ENCODE assay signal across 24 cellular contexts in the genomic region with DNA sequence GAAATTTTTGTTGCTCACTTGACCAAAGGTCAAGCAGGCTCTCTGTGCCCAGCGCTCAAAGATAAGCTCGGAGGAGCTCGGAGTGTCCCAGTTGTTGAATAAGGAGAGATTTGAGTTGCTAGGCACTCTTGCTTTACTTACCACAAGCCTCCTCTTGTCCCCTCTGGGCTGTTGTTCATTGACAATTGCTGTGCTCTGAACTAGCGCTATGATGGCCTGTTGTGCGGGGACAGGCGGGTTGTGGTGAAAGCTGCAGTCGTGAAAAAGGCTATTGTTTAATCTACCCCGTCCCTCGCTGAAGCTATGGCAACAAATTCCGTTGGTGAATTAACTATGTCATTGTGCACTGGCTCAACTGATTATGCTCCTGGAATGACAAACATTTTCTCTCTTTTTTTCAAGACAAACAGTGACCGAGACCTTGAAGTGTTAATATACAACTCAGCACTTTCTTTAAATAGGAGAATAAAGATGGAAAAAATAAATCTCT. TPM values are rescaled to one million over a fixed set of nuclear protein-coding genes. Genes with fewer than 3 reads are reported as not detected.
DNase-seq lines count a peak whose midpoint lies in the region; ATAC-seq and TF ChIP-seq lines count a peak whose summit lies in the region.
"Had no signal": no experiment of that assay in that cellular context is flagged by ENCODE, and none has a peak within 500 bp of the region (broad histone marks: within the 10 kb centered on the region; RNA-seq: fewer than 3 reads in every experiment).

No MANE protein-coding gene starts in this region.

- H2AFZ ChIP-seq in neural progenitor cell (replicated peaks), result no peak overlapping the region

- H3K4me1 ChIP-seq in neural progenitor cell (peaks cover 25% of the 10 kb centered on the region), upper lobe of right lung (no peaks in the 10 kb centered on the region), sigmoid colon (no peaks in the 10 kb centered on the region)
- H3K4me1 ChIP-seq: ascending aorta, left ventricle myocardium inferior had no signal

- H3K27ac Mint-ChIP-seq in neural progenitor cell, result peak overlapping the region; percentile 94
- H3K27ac Mint-ChIP-seq: activated CD8-positive, alpha-beta T cell treated with anti-CD3 and anti-CD28 coated beads, Interleukin-2, amount 10 ng/mL, durations not matched to agents 7 days and 5 days; activated T-helper 17 cell treated with anti-CD3 and anti-CD28 coated beads, Interleukin-2, amount 50 U/mL, for 72 hours; CD4-positive, CD25-positive, alpha-beta regulatory T cell; dendritic cell treated with granulocyte-macrophage colony-stimulating factor and Interleukin-4, amounts not matched to agents 40 ng/mL and 50 ng/mL, for 4 days; naive B cell had no signal

- H3K27me3 ChIP-seq in neural progenitor cell (no peaks in the 10 kb centered on the region), upper lobe of right lung (no peaks in the 10 kb centered on the region), sigmoid colon (no peaks in the 10 kb centered on the region)
- H3K27me3 ChIP-seq: ascending aorta had no signal

- H3K4me3 Mint-ChIP-seq in neural progenitor cell, result peak overlapping the region; percentile 50
- H3K4me3 Mint-ChIP-seq: activated CD8-positive, alpha-beta T cell treated with anti-CD3 and anti-CD28 coated beads, Interleukin-2, amount 10 ng/mL, durations not matched to agents 7 days and 5 days; activated T-helper 17 cell treated with anti-CD3 and anti-CD28 coated beads, Interleukin-2, amount 50 U/mL, for 72 hours; CD4-positive, CD25-positive, alpha-beta regulatory T cell; dendritic cell treated with granulocyte-macrophage colony-stimulating factor and Interleukin-4, amounts not matched to agents 40 ng/mL and 50 ng/mL, for 4 days; naive B cell had no signal

- no peak for TF ChIP-seq EP300 in sigmoid colon (IDR thresholded peaks at IDR 0.05)

- no peaks in the 10 kb centered on the region for H3K79me2 ChIP-seq in neural progenitor cell (ENCODE audit: low read depth)

- no peak overlapping the region for H3K9ac ChIP-seq in neural progenitor cell

- peaks cover 2% of the 10 kb centered on the region for H3K27me3 Mint-ChIP-seq in neural progenitor cell (ENCODE audit: insufficient read depth, low read depth)
- H3K27me3 Mint-ChIP-seq: dendritic cell treated with granulocyte-macrophage colony-stimulating factor and Interleukin-4, amounts not matched to agents 40 ng/mL and 50 ng/mL, for 4 days had no signal

- ATAC-seq in upper lobe of right lung, result peak; percentile 62
- ATAC-seq: activated CD8-positive, alpha-beta T cell treated with anti-CD3 and anti-CD28 coated beads, Interleukin-2, amount 10 ng/mL, durations not matched to agents 7 days and 5 days; activated T-helper 17 cell treated with anti-CD3 and anti-CD28 coated beads, Interleukin-2, amount 50 U/mL, for 72 hours; Panc1 had no signal

- H3K9me3 Mint-ChIP-seq in neural progenitor cell, result no peaks in the 10 kb centered on the region
- H3K9me3 Mint-ChIP-seq: activated T-helper 17 cell treated with anti-CD3 and anti-CD28 coated beads, Interleukin-2, amount 50 U/mL, for 72 hours; dendritic cell treated with granulocyte-macrophage colony-stimulating factor and Interleukin-4, amounts not matched to agents 40 ng/mL and 50 ng/mL, for 4 days had no signal

- intact Hi-C loops in upper lobe of right lung (cut with DNase I), result no loop called here
- intact Hi-C loops in sigmoid colon (cut with DNase I), result no loop called here

- peaks cover 2% of the 10 kb centered on the region for H3K36me3 Mint-ChIP-seq in neural progenitor cell
- H3K36me3 Mint-ChIP-seq: CD4-positive, CD25-positive, alpha-beta regulatory T cell; naive B cell had no signal

- no peaks in the 10 kb centered on the region for H3K9me3 ChIP-seq in neural progenitor cell (ENCODE audit: low read depth)
- no peaks in the 10 kb centered on the region for H3K9me3 ChIP-seq in upper lobe of right lung
- H3K9me3 ChIP-seq in sigmoid colon, result no peaks in the 10 kb centered on the region
- H3K9me3 ChIP-seq: ascending aorta, left ventricle myocardium inferior, thoracic aorta had no signal

- peak; percentile 4 for DNase-seq in NCI-H748 (lab: John Stamatoyannopoulos, UW; ENCODE audit: unreplicated experiment)
- DNase-seq in NCI-H748 treated with DMSO at 0.1 percent for 48 hours (lab: John Stamatoyannopoulos, UW), result no peak
- DNase-seq in foreskin melanocyte, result peak; percentile 61
- DNase-seq in neural progenitor cell (ENCODE audit: low spot score), result peak; percentile 85
- no peak for DNase-seq in upper lobe of right lung
- DNase-seq in sigmoid colon, result no peak
- no peak for DNase-seq in hepatic stellate cell (ENCODE audit: low spot score)
- no peak for DNase-seq in HK-2 (ENCODE audit: unreplicated experiment)
- DNase-seq: activated CD8-positive, alpha-beta T cell treated with anti-CD3 and anti-CD28 coated beads, Interleukin-2, amount 10 ng/mL, durations not matched to agents 7 days and 5 days; CD4-positive, CD25-positive, alpha-beta regulatory T cell; EL; left ventricle myocardium inferior; naive B cell; NCI-H1930; NCI-H526 treated with DMSO at 0.1 percent for 48 hours; stimulated activated CD4-positive, alpha-beta T cell treated with anti-CD3 and anti-CD28 coated beads, Interleukin-2, amount 100 ng/mL, for 24 hours; SW 1271 had no signal

- H3K36me3 ChIP-seq in neural progenitor cell (no peaks in the 10 kb centered on the region), upper lobe of right lung (no peaks in the 10 kb centered on the region), sigmoid colon (no peaks in the 10 kb centered on the region)
- H3K36me3 ChIP-seq: ascending aorta, left ventricle myocardium inferior, thoracic aorta had no signal

- no peak for TF ChIP-seq CTCF in neural progenitor cell (IDR thresholded peaks at IDR 0.05)
- no peak for TF ChIP-seq CTCF in upper lobe of right lung (IDR thresholded peaks at IDR 0.05)
- no peak for TF ChIP-seq CTCF in sigmoid colon (IDR thresholded peaks at IDR 0.05)

- peaks cover 34% of the 10 kb centered on the region for H3K4me1 Mint-ChIP-seq in neural progenitor cell
- H3K4me1 Mint-ChIP-seq: activated T-helper 17 cell treated with anti-CD3 and anti-CD28 coated beads, Interleukin-2, amount 50 U/mL, for 72 hours; CD4-positive, CD25-positive, alpha-beta regulatory T cell; naive B cell had no signal

- no peak for TF ChIP-seq POLR2A in sigmoid colon (IDR thresholded peaks at IDR 0.05)

- H3K27ac ChIP-seq in neural progenitor cell, result peak overlapping the region; percentile 74
- no peak overlapping the region for H3K27ac ChIP-seq in upper lobe of right lung
- H3K27ac ChIP-seq in sigmoid colon, result no peak overlapping the region
- H3K27ac ChIP-seq: ascending aorta, left ventricle myocardium inferior, thoracic aorta had no signal

- peaks cover 31% of the 10 kb centered on the region for H3F3A ChIP-seq in neural progenitor cell (ENCODE audit: low read depth)

- H4K20me1 ChIP-seq in neural progenitor cell (ENCODE audit: low read depth), result no peaks in the 10 kb centered on the region

- 16 to 61% methylated on average over 11 of the region's 11 CpGs for WGBS in sigmoid colon, 2 donors

- peak overlapping the region; percentile 65 for H3K4me2 ChIP-seq in neural progenitor cell

- H3K4me3 ChIP-seq in neural progenitor cell, result no peak overlapping the region
- no peak overlapping the region for H3K4me3 ChIP-seq in upper lobe of right lung
- no peak overlapping the region for H3K4me3 ChIP-seq in sigmoid colon
- H3K4me3 ChIP-seq: ascending aorta, left ventricle myocardium inferior, thoracic aorta had no signal

RNA-seq across cellular contexts. Expression of a gene that starts 21.0 kb away (rescaled TPM):
- 67.7 and 80.4 TPM in 2 replicates for total RNA-seq in neural progenitor cell (ENCODE audit: low replicate concordance)
- 11.1 TPM for total RNA-seq in upper lobe of right lung
- total RNA-seq in sigmoid colon, result 10 to 100 TPM; 11.4 to 15.0 (median 12.3) TPM
- 1 to 10 TPM; 1.8 to 6.3 (median 3.0) TPM for polyA plus RNA-seq in sigmoid colon

RNA-seq across cellular contexts. Expression of a gene that starts 25.6 kb away (rescaled TPM):
- total RNA-seq in neural progenitor cell (ENCODE audit: low replicate concordance) (33.9 and 39.1 TPM in 2 replicates), upper lobe of right lung (0.14 TPM), sigmoid colon (1 to 10 TPM in 2 of 4 donors, under 1 TPM in 2; 0.49 to 2.4 (median 1.5) TPM)
- polyA plus RNA-seq in sigmoid colon, result under 1 TPM in 2 of 3 donors, not detected in 1; under 0.01 to 0.55 TPM
- total RNA-seq: activated CD8-positive, alpha-beta T cell treated with anti-CD3 and anti-CD28 coated beads, Interleukin-2, amount 10 ng/mL, durations not matched to agents 7 days and 5 days; HT-29; MCF 10A had no signal

Comparison
In these comparisons a context has a peak if more than half of its experiments do, and no peak if none do; other contexts are left out.
1. DNase-seq: peak in NCI-H748 (single experiment), foreskin melanocyte (single experiment) and neural progenitor cell (single experiment); none in NCI-H748 treated with DMSO at 0.1 percent for 48 hours (single experiment), upper lobe of right lung (single experiment), sigmoid colon (single experiment), hepatic stellate cell (single experiment) and HK-2 (single experiment).
2. RNA of a gene that starts 25.6 kb away (total RNA-seq): 33.9 to 39.1 TPM in neural progenitor cell; 0.49 to 2.4 TPM in sigmoid colon and 0.14 TPM in upper lobe of right lung (single experiment); every median in the first group is over 10 times any median in the second.